In the genomic region with DNA sequence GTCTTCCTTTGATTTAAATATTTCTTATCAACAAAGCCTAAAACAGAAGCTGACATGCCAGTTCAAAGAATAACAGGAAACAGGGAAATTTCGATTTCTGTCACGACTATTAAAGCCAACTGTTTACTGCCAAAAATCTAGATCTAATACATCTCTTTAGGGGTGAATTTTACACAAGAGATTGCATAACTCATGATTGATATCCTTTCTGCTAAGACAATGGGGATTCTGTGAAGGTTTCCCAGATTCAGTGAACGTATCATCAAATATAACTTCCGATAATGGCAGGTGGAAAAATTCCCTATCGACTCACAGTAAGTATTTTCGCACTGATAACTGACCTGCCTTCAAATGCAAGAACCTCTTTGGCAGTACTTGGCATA, we compare ENCODE assay signal across 1 cellular context.
TF ChIP-seq lines count a peak whose summit lies in the region.

No MANE protein-coding gene starts in this region.

TF ChIP-seq in HepG2, 621 proteins besides CTCF, POLR2A, EP300 and RAD21 (continued from another document):
- TF ChIP-seq, protein P1, sequence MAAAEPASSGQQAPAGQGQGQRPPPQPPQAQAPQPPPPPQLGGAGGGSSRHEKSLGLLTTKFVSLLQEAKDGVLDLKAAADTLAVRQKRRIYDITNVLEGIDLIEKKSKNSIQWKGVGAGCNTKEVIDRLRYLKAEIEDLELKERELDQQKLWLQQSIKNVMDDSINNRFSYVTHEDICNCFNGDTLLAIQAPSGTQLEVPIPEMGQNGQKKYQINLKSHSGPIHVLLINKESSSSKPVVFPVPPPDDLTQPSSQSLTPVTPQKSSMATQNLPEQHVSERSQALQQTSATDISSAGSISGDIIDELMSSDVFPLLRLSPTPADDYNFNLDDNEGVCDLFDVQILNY (CRISPR knock-in tag; conservative IDR thresholded peaks at IDR 0.05) = no peak
- no peak for TF ChIP-seq ZNF24 (IDR thresholded peaks at IDR 0.05)
- no peak for TF ChIP-seq RARG (CRISPR knock-in tag; IDR thresholded peaks at IDR 0.05; ENCODE audit: low read depth)
- no peak for TF ChIP-seq ZNF263 (CRISPR knock-in tag; IDR thresholded peaks at IDR 0.05)
- no peak for TF ChIP-seq ZNF766 (CRISPR knock-in tag; IDR thresholded peaks at IDR 0.05; ENCODE audit: borderline replicate concordance)
- no peak for TF ChIP-seq ZNF7 (CRISPR knock-in tag; IDR thresholded peaks at IDR 0.05)
- TF ChIP-seq HNRNPUL1 (IDR thresholded peaks at IDR 0.05; ENCODE audit: low read depth, low read length) = no peak
- TF ChIP-seq, protein P2, sequence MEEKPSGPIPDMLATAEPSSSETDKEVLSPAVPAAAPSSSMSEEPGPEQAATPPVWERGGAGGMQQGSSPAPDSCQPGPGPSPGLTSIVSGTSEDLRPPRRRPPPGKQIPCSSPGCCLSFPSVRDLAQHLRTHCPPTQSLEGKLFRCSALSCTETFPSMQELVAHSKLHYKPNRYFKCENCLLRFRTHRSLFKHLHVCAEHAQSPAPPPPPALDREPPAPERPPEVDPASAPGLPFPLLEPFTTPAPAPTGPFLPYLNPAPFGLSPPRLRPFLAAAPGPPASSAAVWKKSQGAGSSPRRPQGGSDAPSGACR (CRISPR knock-in tag; IDR thresholded peaks at IDR 0.05) = no peak
- TF ChIP-seq SOX13 (IDR thresholded peaks at IDR 0.05) = no peak
- no peak for TF ChIP-seq SOX13 (CRISPR knock-in tag; conservative IDR thresholded peaks at IDR 0.05 in 1 of 2, IDR thresholded peaks at IDR 0.05 in 1 of 2)
- TF ChIP-seq ZNF713 (CRISPR knock-in tag; IDR thresholded peaks at IDR 0.05) = no peak
- TF ChIP-seq PPARG (CRISPR knock-in tag; conservative IDR thresholded peaks at IDR 0.05) = no peak
- TF ChIP-seq, protein P3, sequence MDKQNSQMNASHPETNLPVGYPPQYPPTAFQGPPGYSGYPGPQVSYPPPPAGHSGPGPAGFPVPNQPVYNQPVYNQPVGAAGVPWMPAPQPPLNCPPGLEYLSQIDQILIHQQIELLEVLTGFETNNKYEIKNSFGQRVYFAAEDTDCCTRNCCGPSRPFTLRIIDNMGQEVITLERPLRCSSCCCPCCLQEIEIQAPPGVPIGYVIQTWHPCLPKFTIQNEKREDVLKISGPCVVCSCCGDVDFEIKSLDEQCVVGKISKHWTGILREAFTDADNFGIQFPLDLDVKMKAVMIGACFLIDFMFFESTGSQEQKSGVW (CRISPR knock-in tag; IDR thresholded peaks at IDR 0.05; ENCODE audit: borderline replicate concordance) = no peak
- no peak for TF ChIP-seq EZH2 (conservative IDR thresholded peaks at IDR 0.05; ENCODE audit: low read depth, low read length)
- no peak for TF ChIP-seq WIZ (CRISPR knock-in tag; IDR thresholded peaks at IDR 0.05)
- no peak for TF ChIP-seq RBM22 (optimal IDR thresholded peaks at IDR 0.05; ENCODE audit: low read length)
- TF ChIP-seq ZNF264 (CRISPR knock-in tag; IDR thresholded peaks at IDR 0.05) = no peak
- no peak for TF ChIP-seq ZNF556 (CRISPR knock-in tag; IDR thresholded peaks at IDR 0.05; ENCODE audit: borderline replicate concordance)
- TF ChIP-seq NBN (conservative IDR thresholded peaks at IDR 0.05) = no peak
- TF ChIP-seq, protein P4, sequence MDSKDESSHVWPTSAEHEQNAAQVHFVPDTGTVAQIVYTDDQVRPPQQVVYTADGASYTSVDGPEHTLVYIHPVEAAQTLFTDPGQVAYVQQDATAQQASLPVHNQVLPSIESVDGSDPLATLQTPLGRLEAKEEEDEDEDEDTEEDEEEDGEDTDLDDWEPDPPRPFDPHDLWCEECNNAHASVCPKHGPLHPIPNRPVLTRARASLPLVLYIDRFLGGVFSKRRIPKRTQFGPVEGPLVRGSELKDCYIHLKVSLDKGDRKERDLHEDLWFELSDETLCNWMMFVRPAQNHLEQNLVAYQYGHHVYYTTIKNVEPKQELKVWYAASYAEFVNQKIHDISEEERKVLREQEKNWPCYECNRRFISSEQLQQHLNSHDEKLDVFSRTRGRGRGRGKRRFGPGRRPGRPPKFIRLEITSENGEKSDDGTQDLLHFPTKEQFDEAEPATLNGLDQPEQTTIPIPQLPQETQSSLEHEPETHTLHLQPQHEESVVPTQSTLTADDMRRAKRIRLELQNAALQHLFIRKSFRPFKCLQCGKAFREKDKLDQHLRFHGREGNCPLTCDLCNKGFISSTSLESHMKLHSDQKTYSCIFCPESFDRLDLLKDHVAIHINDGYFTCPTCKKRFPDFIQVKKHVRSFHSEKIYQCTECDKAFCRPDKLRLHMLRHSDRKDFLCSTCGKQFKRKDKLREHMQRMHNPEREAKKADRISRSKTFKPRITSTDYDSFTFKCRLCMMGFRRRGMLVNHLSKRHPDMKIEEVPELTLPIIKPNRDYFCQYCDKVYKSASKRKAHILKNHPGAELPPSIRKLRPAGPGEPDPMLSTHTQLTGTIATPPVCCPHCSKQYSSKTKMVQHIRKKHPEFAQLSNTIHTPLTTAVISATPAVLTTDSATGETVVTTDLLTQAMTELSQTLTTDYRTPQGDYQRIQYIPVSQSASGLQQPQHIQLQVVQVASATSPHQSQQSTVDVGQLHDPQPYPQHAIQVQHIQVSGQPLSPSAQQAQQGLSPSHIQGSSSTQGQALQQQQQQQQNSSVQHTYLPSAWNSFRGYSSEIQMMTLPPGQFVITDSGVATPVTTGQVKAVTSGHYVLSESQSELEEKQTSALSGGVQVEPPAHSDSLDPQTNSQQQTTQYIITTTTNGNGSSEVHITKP (CRISPR knock-in tag; IDR thresholded peaks at IDR 0.05; ENCODE audit: low read depth) = no peak
